In genomic region chr19:11639602-11640471, GRCh38 we compare ENCODE assay signal across 8 cellular contexts. TPM values are rescaled to one million over a fixed set of nuclear protein-coding genes. Genes with fewer than 3 reads are reported as not detected.
A peak's percentile ranks its signal among the peaks of the same experiment; 100 is the strongest.
DNase-seq lines count a peak whose midpoint lies in the region; ATAC-seq, FAIRE-seq and TF ChIP-seq lines count a peak whose summit lies in the region.

No MANE protein-coding gene starts in this region.

- no peaks in the 10 kb centered on the region for H3K36me3 Mint-ChIP-seq in natural killer cell
- no peaks in the 10 kb centered on the region for H3K36me3 Mint-ChIP-seq in stimulated activated naive B cell treated with anti-CD40 and anti-IgM and Interleukin-4, amounts not matched to agents 10 μg/mL and 1 μg/mL and 100 μg/mL, for 72 hours

- H3K4me1 Mint-ChIP-seq in natural killer cell: no peaks in the 10 kb centered on the region
- peaks cover 0 to 6% of the 10 kb centered on the region in 2 donors for H3K4me1 Mint-ChIP-seq in stimulated activated naive B cell treated with anti-CD40 and anti-IgM and Interleukin-4, amounts not matched to agents 10 μg/mL and 1 μg/mL and 100 μg/mL, for 72 hours

- peak overlapping the region in 1 of 2 donors; percentile 20 for H3K27ac Mint-ChIP-seq in natural killer cell
- H3K27ac Mint-ChIP-seq in stimulated activated naive B cell treated with anti-CD40 and anti-IgM and Interleukin-4, amounts not matched to agents 10 μg/mL and 1 μg/mL and 100 μg/mL, for 72 hours: no peak overlapping the region

- peak overlapping the region; percentile 83 for H3K4me3 Mint-ChIP-seq in natural killer cell
- peak overlapping the region; percentile 76 to 84 for H3K4me3 Mint-ChIP-seq in stimulated activated naive B cell treated with anti-CD40 and anti-IgM and Interleukin-4, amounts not matched to agents 10 μg/mL and 1 μg/mL and 100 μg/mL, for 72 hours

- in situ Hi-C loops in KBM-7 (cut with MboI; ENCODE audit: low pct_unique_long_range_greater_than_20kb, low sequenced_read_pairs): no loop called here

- FAIRE-seq in RCC 7860 (lab: Jason Lieb, UNC): peak; percentile 83

- H3K9me3 Mint-ChIP-seq in natural killer cell: no peaks in the 10 kb centered on the region
- peaks cover 3 to 4% of the 10 kb centered on the region in 2 donors for H3K9me3 Mint-ChIP-seq in stimulated activated naive B cell treated with anti-CD40 and anti-IgM and Interleukin-4, amounts not matched to agents 10 μg/mL and 1 μg/mL and 100 μg/mL, for 72 hours

- H3K27me3 Mint-ChIP-seq in natural killer cell (ENCODE audit: low read depth in 2 of 2): no peaks in the 10 kb centered on the region
- peaks cover 0 to 6% of the 10 kb centered on the region in 2 donors for H3K27me3 Mint-ChIP-seq in stimulated activated naive B cell treated with anti-CD40 and anti-IgM and Interleukin-4, amounts not matched to agents 10 μg/mL and 1 μg/mL and 100 μg/mL, for 72 hours

- peak; percentile 99 for DNase-seq in DMS 273 (lab: John Stamatoyannopoulos, UW; ENCODE audit: unreplicated experiment)
- peak; percentile 98 for DNase-seq in KBM-7
- peak; percentile 88 for DNase-seq in RCC 7860 (ENCODE audit: low spot score)
- peak; percentile 59 to 64 for DNase-seq in activated T-helper 1 cell treated with anti-CD3 and anti-CD28 coated beads, Interleukin-2, amount 50 U/mL, for 16 hours (ENCODE audit: low read depth in 1 of 2, low spot score in 1 of 2)
- peak; percentile 86 for DNase-seq in fibroblast of peridontal ligament (ENCODE audit: extremely low read depth)
- DNase-seq in natural killer cell: peak; percentile 94
- peak; percentile 92 for DNase-seq in stimulated activated naive B cell treated with anti-CD40 and anti-IgM and Interleukin-4, amounts not matched to agents 10 μg/mL and 1 μg/mL and 100 μg/mL, for 72 hours

- ATAC-seq in GM21717 (IDR thresholded peaks at IDR 0.05; ENCODE audit: unreplicated experiment) (peak; percentile 91), natural killer cell (peak; percentile 97 to 100 (median 100))
- ATAC-seq in stimulated activated naive B cell treated with anti-CD40 and anti-IgM and Interleukin-4, amounts not matched to agents 10 μg/mL and 1 μg/mL and 100 μg/mL, for 72 hours (replicated peaks): peak; percentile 100

- intact Hi-C loops in natural killer cell (cut with micrococcal nuclease): no loop called here

- no peak for TF ChIP-seq CTCF in natural killer cell (IDR thresholded peaks at IDR 0.05)

RNA-seq across cellular contexts. Expression of gene ZNF627, which starts 42.6 kb away (rescaled TPM):
- 1 to 10 TPM; 4.7 to 7.5 (median 4.9) TPM for total RNA-seq in natural killer cell

Comparison
In these comparisons a context has a peak if more than half of its experiments do, and no peak if none do; other contexts are left out.
1. Peak in every context shown above with its lines: DNase-seq and ATAC-seq.